Comparison of ENCODE assay signal across 30 cellular contexts in genomic region chr2:197668296-197668695, GRCh38. TPM values are rescaled to one million over a fixed set of nuclear protein-coding genes. Genes with fewer than 3 reads are reported as not detected.
"Had no signal": no experiment of that assay in that cellular context is flagged by ENCODE, and none has a peak within 500 bp of the region (broad histone marks: within the 10 kb centered on the region; RNA-seq: fewer than 3 reads in every experiment).

No MANE protein-coding gene starts in this region.

- DNase-seq: activated CD4-positive, alpha-beta T cell treated with anti-CD3 and anti-CD28 coated beads for 36 hours; activated CD8-positive, alpha-beta memory T cell treated with anti-CD3 and anti-CD28 coated beads, Interleukin-2, amount 10 ng/mL, durations not matched to agents 7 days and 5 days; activated CD8-positive, alpha-beta T cell treated with anti-CD3 and anti-CD28 coated beads for 36 hours; activated effector memory CD4-positive, alpha-beta T cell treated with anti-CD3 and anti-CD28 coated beads, Interleukin-2, amount 50 U/mL, for 16 hours; activated naive CD4-positive, alpha-beta T cell treated with Interleukin-2 at 50 U/mL for 16 hours; activated naive CD8-positive, alpha-beta T cell treated with anti-CD3 and anti-CD28 coated beads, Interleukin-2, amount 50 U/mL, for 24 hours; activated T-cell treated with anti-CD3 and anti-CD28 coated beads, Interleukin-2, amount 50 U/mL, for 24 hours; amniotic stem cell; Kasumi-1; KBM-7; NCI-H1092; NCI-H1417; NCI-H1694; NCI-H2029; NCI-H2107; NCI-H2171 treated with DMSO at 0.1 percent for 48 hours; NCI-H226; NCI-H526; NCI-H774; OCI-M1; Peyer's patch; SHP77 treated with DMSO at 0.1 percent for 48 hours; T-helper 17 cell; WERI-Rb-1 had no signal

- H3K27ac Mint-ChIP-seq: activated CD4-positive, alpha-beta T cell treated with anti-CD3 and anti-CD28 coated beads for 36 hours; activated CD8-positive, alpha-beta memory T cell treated with anti-CD3 and anti-CD28 coated beads, Interleukin-2, amount 10 ng/mL, durations not matched to agents 7 days and 5 days; activated CD8-positive, alpha-beta T cell treated with anti-CD3 and anti-CD28 coated beads for 36 hours; activated naive CD4-positive, alpha-beta T cell treated with anti-CD3 and anti-CD28 coated beads, Interleukin-2, amount 50 U/mL, for 72 hours; activated naive CD8-positive, alpha-beta T cell treated with anti-CD3 and anti-CD28 coated beads, Interleukin-2, amount 50 U/mL, for 24 hours; activated T-cell treated with anti-CD3 and anti-CD28 coated beads, Interleukin-2, amount 50 U/mL, for 24 hours; activated T-helper 1 cell treated with anti-CD3 and anti-CD28 coated beads, Interleukin-12 subunit alpha, Interleukin-12 subunit beta, Interleukin-2, Interleukin-4 antibody, amounts not matched to agents 30 ng/mL and 10 ng/mL and 1 ng/mL, durations not matched to agents 14 hours and 24 hours and 36 hours; brain; T-helper 17 cell had no signal

- ATAC-seq: activated CD4-positive, alpha-beta T cell treated with anti-CD3 and anti-CD28 coated beads for 36 hours; activated CD8-positive, alpha-beta memory T cell treated with anti-CD3 and anti-CD28 coated beads, Interleukin-2, amount 10 ng/mL, durations not matched to agents 7 days and 5 days; activated CD8-positive, alpha-beta T cell treated with anti-CD3 and anti-CD28 coated beads for 36 hours; activated naive CD4-positive, alpha-beta T cell treated with anti-CD3 and anti-CD28 coated beads, Interleukin-2, amount 50 U/mL, for 72 hours; activated naive CD8-positive, alpha-beta T cell treated with anti-CD3 and anti-CD28 coated beads, Interleukin-2, amount 50 U/mL, for 24 hours; T-helper 17 cell had no signal

- H3K4me1 Mint-ChIP-seq: activated CD4-positive, alpha-beta T cell treated with anti-CD3 and anti-CD28 coated beads for 36 hours; activated naive CD8-positive, alpha-beta T cell treated with anti-CD3 and anti-CD28 coated beads, Interleukin-2, amount 50 U/mL, for 24 hours had no signal

- H3K27me3 ChIP-seq: cardiac muscle cell, Peyer's patch had no signal

- H3K4me3 ChIP-seq: cardiac muscle cell, Peyer's patch had no signal

- H3K4me1 ChIP-seq: Peyer's patch had no signal

- H3K27ac ChIP-seq: cardiac muscle cell, Peyer's patch, RWPE1, WERI-Rb-1 had no signal

- H3K4me3 Mint-ChIP-seq: activated CD4-positive, alpha-beta T cell treated with anti-CD3 and anti-CD28 coated beads for 36 hours; activated CD8-positive, alpha-beta memory T cell treated with anti-CD3 and anti-CD28 coated beads, Interleukin-2, amount 10 ng/mL, durations not matched to agents 7 days and 5 days; activated CD8-positive, alpha-beta T cell treated with anti-CD3 and anti-CD28 coated beads for 36 hours; activated naive CD8-positive, alpha-beta T cell treated with anti-CD3 and anti-CD28 coated beads, Interleukin-2, amount 50 U/mL, for 24 hours; activated T-cell treated with anti-CD3 and anti-CD28 coated beads, Interleukin-2, amount 50 U/mL, for 24 hours; activated T-helper 1 cell treated with anti-CD3 and anti-CD28 coated beads, Interleukin-12 subunit alpha, Interleukin-12 subunit beta, Interleukin-2, Interleukin-4 antibody, amounts not matched to agents 30 ng/mL and 10 ng/mL and 1 ng/mL, durations not matched to agents 14 hours and 24 hours and 36 hours; brain; T-helper 17 cell had no signal

- FAIRE-seq: astrocyte had no signal

- H3K36me3 ChIP-seq: cardiac muscle cell, Peyer's patch, WERI-Rb-1 had no signal

RNA-seq across cellular contexts. Expression of gene RFTN2, which starts 7.1 kb away (rescaled TPM):
- total RNA-seq: activated CD4-positive, alpha-beta T cell treated with anti-CD3 and anti-CD28 coated beads for 36 hours; activated CD8-positive, alpha-beta memory T cell treated with anti-CD3 and anti-CD28 coated beads, Interleukin-2, amount 10 ng/mL, durations not matched to agents 7 days and 5 days; activated CD8-positive, alpha-beta T cell treated with anti-CD3 and anti-CD28 coated beads for 36 hours; activated naive CD4-positive, alpha-beta T cell treated with anti-CD3 and anti-CD28 coated beads, Interleukin-2, amount 50 U/mL, for 72 hours; activated T-helper 1 cell treated with anti-CD3 and anti-CD28 coated beads, Interleukin-12 subunit alpha, Interleukin-12 subunit beta, Interleukin-2, Interleukin-4 antibody, amounts not matched to agents 30 ng/mL and 10 ng/mL and 1 ng/mL, durations not matched to agents 14 hours and 24 hours and 36 hours had no signal
